ENCODE assay signal across 11 cellular contexts in the genomic region with DNA sequence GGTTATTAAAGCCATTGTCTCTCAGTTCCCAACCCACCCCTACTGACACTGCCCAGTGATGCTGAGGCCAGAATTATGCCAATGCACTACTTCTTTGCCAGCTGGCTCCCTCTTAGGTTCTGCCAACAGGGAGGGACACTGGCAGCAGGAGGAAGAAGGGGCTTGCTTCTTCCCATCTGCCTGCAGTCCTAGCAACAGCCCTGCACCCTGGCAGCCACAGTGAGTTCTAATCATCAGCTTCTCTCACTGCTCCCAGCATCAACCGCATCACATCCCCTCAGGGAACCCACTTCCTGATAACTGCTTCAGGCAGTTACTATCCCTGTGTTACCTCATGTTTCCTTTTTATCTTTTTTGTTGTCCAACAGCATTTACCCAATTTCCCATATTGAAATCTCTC.
DNase-seq lines count a peak whose midpoint lies in the region; FAIRE-seq and TF ChIP-seq lines count a peak whose summit lies in the region.
"Had no signal": no experiment of that assay in that cellular context is flagged by ENCODE, and none has a peak within 500 bp of the region (broad histone marks: within the 10 kb centered on the region; RNA-seq: fewer than 3 reads in every experiment).

No MANE protein-coding gene starts in this region.

- peak; percentile 34 for DNase-seq in activated gamma-delta T cell treated with Interleukin-2 at 50 U/mL for 16 hours
- no peak for DNase-seq in activated gamma-delta T cell (lab: John Stamatoyannopoulos, UW)
- peak; percentile 78 for DNase-seq in activated CD4-positive, alpha-beta T cell treated with anti-CD3 and anti-CD28 coated beads, Interleukin-2, amount 10 ng/mL, durations not matched to agents 24 days and 14 days
- DNase-seq in endothelial cell (ENCODE audit: low spot score): no peak
- no peak for DNase-seq in GM03348 (ENCODE audit: low spot score)
- DNase-seq in kidney: no peak
- DNase-seq in testis: no peak
- DNase-seq: activated CD8-positive, alpha-beta memory T cell treated with anti-CD3 and anti-CD28 coated beads, Interleukin-2, amount 50 U/mL, for 48 hours; SIG-M5; upper lobe of left lung had no signal

- H3K27ac ChIP-seq in kidney (ENCODE audit: low read depth in 2 of 2, low read length in 2 of 2) (no peak overlapping the region), testis (no peak overlapping the region)
- H3K27ac ChIP-seq: upper lobe of left lung had no signal

- H3K9me3 ChIP-seq in kidney (ENCODE audit: control insufficient read depth in 1 of 2, low read length in 2 of 2) (no peaks in the 10 kb centered on the region), testis (no peaks in the 10 kb centered on the region)
- H3K9me3 ChIP-seq: upper lobe of left lung had no signal

- no peak for TF ChIP-seq POLR2A in testis (IDR thresholded peaks at IDR 0.05)

- FAIRE-seq in kidney (lab: Jason Lieb, UNC): no peak

- no peaks in the 10 kb centered on the region for H3K27me3 Mint-ChIP-seq in activated CD4-positive, alpha-beta T cell treated with anti-CD3 and anti-CD28 coated beads, Interleukin-2, amount 10 ng/mL, durations not matched to agents 24 days and 14 days
- peaks cover 5% of the 10 kb centered on the region for H3K27me3 Mint-ChIP-seq in endothelial cell (ENCODE audit: unreplicated experiment)
- no peaks in the 10 kb centered on the region for H3K27me3 Mint-ChIP-seq in stimulated activated naive CD8-positive, alpha-beta T cell treated with anti-CD3 and anti-CD28 coated beads, Interleukin-15, Interleukin-2, amounts not matched to agents 100 ng/mL and 50 ng/mL, for 24 hours

- TF ChIP-seq CTCF in endothelial cell (IDR thresholded peaks at IDR 0.05; ENCODE audit: unreplicated experiment) (no peak), kidney (IDR thresholded peaks at IDR 0.05; ENCODE audit: borderline replicate concordance, extremely low read depth, insufficient read depth) (no peak), testis (IDR thresholded peaks at IDR 0.05) (no peak)

- no peaks in the 10 kb centered on the region for H3K27me3 ChIP-seq in testis
- H3K27me3 ChIP-seq: upper lobe of left lung had no signal

- no peak overlapping the region for H3K4me3 ChIP-seq in kidney (ENCODE audit: low read length in 2 of 2)
- no peak overlapping the region for H3K4me3 ChIP-seq in testis
- H3K4me3 ChIP-seq: upper lobe of left lung had no signal

- intact Hi-C loops in activated CD4-positive, alpha-beta T cell treated with anti-CD3 and anti-CD28 coated beads, Interleukin-2, amount 10 ng/mL, durations not matched to agents 24 days and 14 days (cut with micrococcal nuclease): loop anchor here (5.0 kb wide), 1 partner anchor 33 kb away; no protein-coding TSS in a partner anchor
- intact Hi-C loops in kidney (cut with DNase I) (no loop called here), testis (cut with DNase I; ENCODE audit: low total_unique reads) (no loop called here)

- H3K9ac ChIP-seq in kidney (ENCODE audit: low read length in 2 of 2): no peak overlapping the region

- H3K4me1 ChIP-seq in kidney (ENCODE audit: control insufficient read depth in 1 of 2, insufficient read depth in 1 of 2, low read depth in 1 of 2, low read length in 2 of 2) (no peaks in the 10 kb centered on the region), testis (no peaks in the 10 kb centered on the region)
- H3K4me1 ChIP-seq: upper lobe of left lung had no signal

- peaks cover 90% of the 10 kb centered on the region for H3K36me3 Mint-ChIP-seq in activated CD4-positive, alpha-beta T cell treated with anti-CD3 and anti-CD28 coated beads, Interleukin-2, amount 10 ng/mL, durations not matched to agents 24 days and 14 days (ENCODE audit: low read depth)
- peaks cover 84% of the 10 kb centered on the region for H3K36me3 Mint-ChIP-seq in endothelial cell (ENCODE audit: low read depth, unreplicated experiment)
- peaks cover 99% of the 10 kb centered on the region for H3K36me3 Mint-ChIP-seq in stimulated activated naive CD8-positive, alpha-beta T cell treated with anti-CD3 and anti-CD28 coated beads, Interleukin-15, Interleukin-2, amounts not matched to agents 100 ng/mL and 50 ng/mL, for 24 hours (ENCODE audit: low read depth)

- peaks cover 34% of the 10 kb centered on the region for H3K4me1 Mint-ChIP-seq in activated CD4-positive, alpha-beta T cell treated with anti-CD3 and anti-CD28 coated beads, Interleukin-2, amount 10 ng/mL, durations not matched to agents 24 days and 14 days
- peaks cover 10% of the 10 kb centered on the region for H3K4me1 Mint-ChIP-seq in endothelial cell (ENCODE audit: unreplicated experiment)
- peaks cover 48% of the 10 kb centered on the region for H3K4me1 Mint-ChIP-seq in stimulated activated naive CD8-positive, alpha-beta T cell treated with anti-CD3 and anti-CD28 coated beads, Interleukin-15, Interleukin-2, amounts not matched to agents 100 ng/mL and 50 ng/mL, for 24 hours (ENCODE audit: low read depth)

- H3K27ac Mint-ChIP-seq in activated CD4-positive, alpha-beta T cell treated with anti-CD3 and anti-CD28 coated beads, Interleukin-2, amount 10 ng/mL, durations not matched to agents 24 days and 14 days: peak overlapping the region; percentile 84
- peak overlapping the region; percentile 27 for H3K27ac Mint-ChIP-seq in endothelial cell (ENCODE audit: unreplicated experiment)
- peak overlapping the region; percentile 92 for H3K27ac Mint-ChIP-seq in stimulated activated naive CD8-positive, alpha-beta T cell treated with anti-CD3 and anti-CD28 coated beads, Interleukin-15, Interleukin-2, amounts not matched to agents 100 ng/mL and 50 ng/mL, for 24 hours

- WGBS in testis, 2 donors: 50 to 60% methylated on average over 1 of the region's 1 CpG

- H3K4me3 Mint-ChIP-seq in activated CD4-positive, alpha-beta T cell treated with anti-CD3 and anti-CD28 coated beads, Interleukin-2, amount 10 ng/mL, durations not matched to agents 24 days and 14 days: peak overlapping the region; percentile 58
- H3K4me3 Mint-ChIP-seq in endothelial cell (ENCODE audit: unreplicated experiment): peak overlapping the region; percentile 3
- peak overlapping the region; percentile 51 for H3K4me3 Mint-ChIP-seq in stimulated activated naive CD8-positive, alpha-beta T cell treated with anti-CD3 and anti-CD28 coated beads, Interleukin-15, Interleukin-2, amounts not matched to agents 100 ng/mL and 50 ng/mL, for 24 hours

- H3K36me3 ChIP-seq in kidney (ENCODE audit: control insufficient read depth in 1 of 2, insufficient read depth in 2 of 2, low read length in 2 of 2) (peaks cover 90 to 100% of the 10 kb centered on the region in 2 donors), testis (ENCODE audit: low read depth, missing control alignments) (peaks cover 5% of the 10 kb centered on the region)

- H3K9me3 Mint-ChIP-seq in activated CD4-positive, alpha-beta T cell treated with anti-CD3 and anti-CD28 coated beads, Interleukin-2, amount 10 ng/mL, durations not matched to agents 24 days and 14 days: no peaks in the 10 kb centered on the region
- H3K9me3 Mint-ChIP-seq in endothelial cell (ENCODE audit: unreplicated experiment): no peaks in the 10 kb centered on the region
- H3K9me3 Mint-ChIP-seq in stimulated activated naive CD8-positive, alpha-beta T cell treated with anti-CD3 and anti-CD28 coated beads, Interleukin-15, Interleukin-2, amounts not matched to agents 100 ng/mL and 50 ng/mL, for 24 hours: no peaks in the 10 kb centered on the region

Comparison
In these comparisons a context has a peak if more than half of its experiments do, and no peak if none do; other contexts are left out.
1. DNase-seq: peak in activated gamma-delta T cell treated with Interleukin-2 at 50 U/mL for 16 hours (single experiment) and activated CD4-positive, alpha-beta T cell treated with anti-CD3 and anti-CD28 coated beads, Interleukin-2, amount 10 ng/mL, durations not matched to agents 24 days and 14 days (single experiment); none in activated gamma-delta T cell (single experiment), endothelial cell (single experiment), GM03348 (single experiment), kidney (single experiment) and testis (single experiment).
2. H3K27ac Mint-ChIP-seq: peak in every context shown above with its lines; median percentile 92 in stimulated activated naive CD8-positive, alpha-beta T cell treated with anti-CD3 and anti-CD28 coated beads, Interleukin-15, Interleukin-2, amounts not matched to agents 100 ng/mL and 50 ng/mL, for 24 hours; 84 in activated CD4-positive, alpha-beta T cell treated with anti-CD3 and anti-CD28 coated beads, Interleukin-2, amount 10 ng/mL, durations not matched to agents 24 days and 14 days; 27 in endothelial cell.
3. H3K4me3 Mint-ChIP-seq: peak in every context shown above with its lines; median percentile 58 in activated CD4-positive, alpha-beta T cell treated with anti-CD3 and anti-CD28 coated beads, Interleukin-2, amount 10 ng/mL, durations not matched to agents 24 days and 14 days; 51 in stimulated activated naive CD8-positive, alpha-beta T cell treated with anti-CD3 and anti-CD28 coated beads, Interleukin-15, Interleukin-2, amounts not matched to agents 100 ng/mL and 50 ng/mL, for 24 hours; 3 in endothelial cell.